Comparison of ENCODE assay signal across 1 cellular context in genomic region chr3:186930143-186930638, GRCh38.
TF ChIP-seq lines count a peak whose summit lies in the region.

Gene ST6GAL1 (plus strand): TSS chr3:186930526. CDS start chr3:187042704, 112,178 bp downstream.

TF ChIP-seq in K562, 482 proteins besides CTCF, POLR2A, EP300 and RAD21 (continued from another document and continues in another):
- TF ChIP-seq E2F1 (CRISPR knock-in tag; IDR thresholded peaks at IDR 0.05) = 0 out of 2 replicates have a peak, but pooled peaks have one; percentile 19
- TF ChIP-seq ZNF609 (CRISPR knock-in tag; IDR thresholded peaks at IDR 0.05; ENCODE audit: borderline replicate concordance) = no peak
- TF ChIP-seq TCF7 (IDR thresholded peaks at IDR 0.05; ENCODE audit: borderline replicate concordance) = no peak
- TF ChIP-seq MAX (CRISPR knock-in tag; IDR thresholded peaks at IDR 0.05) = peak; percentile 77
- no peak for TF ChIP-seq YY1 (IDR thresholded peaks at IDR 0.05; ENCODE audit: borderline replicate concordance in 1 of 3, control insufficient read depth in 1 of 3, extremely low read depth in 1 of 3, insufficient read depth in 3 of 3, insufficient read length in 1 of 3, insufficient replicate concordance in 2 of 3, low read depth in 1 of 3, low read length in 2 of 3)
- TF ChIP-seq BCOR (IDR thresholded peaks at IDR 0.05) = no peak
- no peak for TF ChIP-seq ZBTB8A (IDR thresholded peaks at IDR 0.05; ENCODE audit: partially characterized antibody)
- TF ChIP-seq BDP1 (IDR thresholded peaks at IDR 0.05; ENCODE audit: insufficient read depth, insufficient read length) = no peak
- no peak for TF ChIP-seq NFIX (CRISPR knock-in tag; IDR thresholded peaks at IDR 0.05; ENCODE audit: low read depth)
- TF ChIP-seq SAP30 (IDR thresholded peaks at IDR 0.05; ENCODE audit: borderline replicate concordance, insufficient read depth, low read depth, low read length, poor library complexity, severe bottlenecking) = no peak
- no peak for TF ChIP-seq KAT2B (IDR thresholded peaks at IDR 0.05; ENCODE audit: low read depth, low read length)
- no peak for TF ChIP-seq CEBPB (tag; IDR thresholded peaks at IDR 0.05)
- TF ChIP-seq MAFF (IDR thresholded peaks at IDR 0.05; ENCODE audit: low read length) = no peak
- TF ChIP-seq MCM5 (IDR thresholded peaks at IDR 0.05; ENCODE audit: low read depth) = no peak
- TF ChIP-seq NCOA1 (IDR thresholded peaks at IDR 0.05; ENCODE audit: low read depth) = no peak
- no peak for TF ChIP-seq AFF4 (CRISPR knock-in tag; IDR thresholded peaks at IDR 0.05)
- TF ChIP-seq ZNF740 (CRISPR knock-in tag; IDR thresholded peaks at IDR 0.05) = no peak
- 0 out of 4 replicates have a peak, but pooled peaks of 1 of the 2 experiments have one; percentile 0 for TF ChIP-seq ZNF740 (tag; IDR thresholded peaks at IDR 0.05)
- TF ChIP-seq ZNF511 (CRISPR knock-in tag; IDR thresholded peaks at IDR 0.05) = peak; percentile 34; the same call in 1 of the 2 replicates
- no peak for TF ChIP-seq MCM2 (IDR thresholded peaks at IDR 0.05; ENCODE audit: low read depth)
- no peak for TF ChIP-seq ZSCAN29 (IDR thresholded peaks at IDR 0.05)
- TF ChIP-seq ZNF584 (CRISPR knock-in tag; IDR thresholded peaks at IDR 0.05; ENCODE audit: low read depth) = 0 out of 2 replicates have a peak, but pooled peaks have one; percentile 34
- no peak for TF ChIP-seq ZBTB11 (CRISPR knock-in tag; IDR thresholded peaks at IDR 0.05)
- TF ChIP-seq, protein P1, sequence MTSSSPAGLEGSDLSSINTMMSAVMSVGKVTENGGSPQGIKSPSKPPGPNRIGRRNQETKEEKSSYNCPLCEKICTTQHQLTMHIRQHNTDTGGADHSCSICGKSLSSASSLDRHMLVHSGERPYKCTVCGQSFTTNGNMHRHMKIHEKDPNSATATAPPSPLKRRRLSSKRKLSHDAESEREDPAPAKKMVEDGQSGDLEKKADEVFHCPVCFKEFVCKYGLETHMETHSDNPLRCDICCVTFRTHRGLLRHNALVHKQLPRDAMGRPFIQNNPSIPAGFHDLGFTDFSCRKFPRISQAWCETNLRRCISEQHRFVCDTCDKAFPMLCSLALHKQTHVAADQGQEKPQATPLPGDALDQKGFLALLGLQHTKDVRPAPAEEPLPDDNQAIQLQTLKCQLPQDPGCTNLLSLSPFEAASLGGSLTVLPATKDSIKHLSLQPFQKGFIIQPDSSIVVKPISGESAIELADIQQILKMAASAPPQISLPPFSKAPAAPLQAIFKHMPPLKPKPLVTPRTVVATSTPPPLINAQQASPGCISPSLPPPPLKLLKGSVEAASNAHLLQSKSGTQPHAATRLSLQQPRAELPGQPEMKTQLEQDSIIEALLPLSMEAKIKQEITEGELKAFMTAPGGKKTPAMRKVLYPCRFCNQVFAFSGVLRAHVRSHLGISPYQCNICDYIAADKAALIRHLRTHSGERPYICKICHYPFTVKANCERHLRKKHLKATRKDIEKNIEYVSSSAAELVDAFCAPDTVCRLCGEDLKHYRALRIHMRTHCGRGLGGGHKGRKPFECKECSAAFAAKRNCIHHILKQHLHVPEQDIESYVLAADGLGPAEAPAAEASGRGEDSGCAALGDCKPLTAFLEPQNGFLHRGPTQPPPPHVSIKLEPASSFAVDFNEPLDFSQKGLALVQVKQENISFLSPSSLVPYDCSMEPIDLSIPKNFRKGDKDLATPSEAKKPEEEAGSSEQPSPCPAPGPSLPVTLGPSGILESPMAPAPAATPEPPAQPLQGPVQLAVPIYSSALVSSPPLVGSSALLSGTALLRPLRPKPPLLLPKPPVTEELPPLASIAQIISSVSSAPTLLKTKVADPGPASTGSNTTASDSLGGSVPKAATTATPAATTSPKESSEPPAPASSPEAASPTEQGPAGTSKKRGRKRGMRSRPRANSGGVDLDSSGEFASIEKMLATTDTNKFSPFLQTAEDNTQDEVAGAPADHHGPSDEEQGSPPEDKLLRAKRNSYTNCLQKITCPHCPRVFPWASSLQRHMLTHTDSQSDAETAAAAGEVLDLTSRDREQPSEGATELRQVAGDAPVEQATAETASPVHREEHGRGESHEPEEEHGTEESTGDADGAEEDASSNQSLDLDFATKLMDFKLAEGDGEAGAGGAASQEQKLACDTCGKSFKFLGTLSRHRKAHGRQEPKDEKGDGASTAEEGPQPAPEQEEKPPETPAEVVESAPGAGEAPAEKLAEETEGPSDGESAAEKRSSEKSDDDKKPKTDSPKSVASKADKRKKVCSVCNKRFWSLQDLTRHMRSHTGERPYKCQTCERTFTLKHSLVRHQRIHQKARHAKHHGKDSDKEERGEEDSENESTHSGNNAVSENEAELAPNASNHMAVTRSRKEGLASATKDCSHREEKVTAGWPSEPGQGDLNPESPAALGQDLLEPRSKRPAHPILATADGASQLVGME (CRISPR knock-in tag; IDR thresholded peaks at IDR 0.05) = no peak
- TF ChIP-seq RFX5 (IDR thresholded peaks at IDR 0.05; ENCODE audit: low read depth, low read length) = no peak
- no peak for TF ChIP-seq SMAD2 (IDR thresholded peaks at IDR 0.05; ENCODE audit: low read depth, low read length)
- TF ChIP-seq EZH2 (IDR thresholded peaks at IDR 0.05; ENCODE audit: borderline replicate concordance, low read depth, low read length) = no peak
- TF ChIP-seq, protein P2, sequence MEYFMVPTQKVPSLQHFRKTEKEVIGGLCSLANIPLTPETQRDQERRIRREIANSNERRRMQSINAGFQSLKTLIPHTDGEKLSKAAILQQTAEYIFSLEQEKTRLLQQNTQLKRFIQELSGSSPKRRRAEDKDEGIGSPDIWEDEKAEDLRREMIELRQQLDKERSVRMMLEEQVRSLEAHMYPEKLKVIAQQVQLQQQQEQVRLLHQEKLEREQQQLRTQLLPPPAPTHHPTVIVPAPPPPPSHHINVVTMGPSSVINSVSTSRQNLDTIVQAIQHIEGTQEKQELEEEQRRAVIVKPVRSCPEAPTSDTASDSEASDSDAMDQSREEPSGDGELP (CRISPR knock-in tag; IDR thresholded peaks at IDR 0.05; ENCODE audit: borderline replicate concordance) = peak; percentile 84
- TF ChIP-seq ZNF780A (CRISPR knock-in tag; IDR thresholded peaks at IDR 0.05) = no peak
- TF ChIP-seq JUNB (CRISPR knock-in tag; conservative IDR thresholded peaks at IDR 0.05) = no peak
- TF ChIP-seq HCFC1 (IDR thresholded peaks at IDR 0.05; ENCODE audit: low read depth, low read length) = peak; percentile 30; the same call in 1 of the 2 replicates
- TF ChIP-seq ZBTB26 (CRISPR knock-in tag; IDR thresholded peaks at IDR 0.05) = no peak
- no peak for TF ChIP-seq RBM14 (IDR thresholded peaks at IDR 0.05; ENCODE audit: borderline replicate concordance, insufficient read depth, low read depth, low read length)
